In genomic region chr1:207838156-207839082, GRCh38 we compare ENCODE assay signal across 9 cellular contexts.
DNase-seq lines count a peak whose midpoint lies in the region; ATAC-seq and TF ChIP-seq lines count a peak whose summit lies in the region.
"Had no signal": no experiment of that assay in that cellular context is flagged by ENCODE, and none has a peak within 500 bp of the region (broad histone marks: within the 10 kb centered on the region; RNA-seq: fewer than 3 reads in every experiment).

No MANE protein-coding gene starts in this region.

- H3K4me1 Mint-ChIP-seq in HFFc6 (ENCODE audit: low read depth) (peaks cover 31% of the 10 kb centered on the region), immature natural killer cell (peaks cover 74 to 97% of the 10 kb centered on the region in 2 donors), endodermal cell (no peaks in the 10 kb centered on the region)

- H3K36me3 ChIP-seq in sigmoid colon, result no peaks in the 10 kb centered on the region
- no peaks in the 10 kb centered on the region for H3K36me3 ChIP-seq in endodermal cell (ENCODE audit: control insufficient read depth, insufficient read depth, low read length)
- H3K36me3 ChIP-seq: neural progenitor cell had no signal

- 76 to 82% methylated on average over 15 of the region's 15 CpGs for WGBS in sigmoid colon, 2 donors
- 92 to 100% methylated on average over 2 to 14 of the region's 15 CpGs for WGBS in endodermal cell (ENCODE audit: insufficient coverage in 1 of 2, insufficient read length in 1 of 2), 2 experiments

- no peak for TF ChIP-seq POLR2A in sigmoid colon (IDR thresholded peaks at IDR 0.05)

- peak; percentile 39 for DNase-seq in HFFc6
- peak in 34 of 58 donors; percentile 20 to 72 (median 49) for DNase-seq in anterior cingulate cortex (lab: John Stamatoyannopoulos, UW)
- no peak for DNase-seq in immature natural killer cell
- peak; percentile 89 for DNase-seq in sigmoid colon
- DNase-seq in amniotic stem cell (lab: John Stamatoyannopoulos, UW), result no peak
- DNase-seq in endodermal cell, result no peak
- DNase-seq in LoVo (ENCODE audit: low spot score), result no peak

- H3K4me3 ChIP-seq in sigmoid colon (no peak overlapping the region), endodermal cell (ENCODE audit: low read length) (no peak overlapping the region)
- H3K4me3 ChIP-seq: neural progenitor cell had no signal

- TF ChIP-seq CTCF in HFFc6 (IDR thresholded peaks at IDR 0.05) (no peak), sigmoid colon (IDR thresholded peaks at IDR 0.05) (no peak), endodermal cell (conservative IDR thresholded peaks at IDR 0.05) (no peak)

- H3K9ac ChIP-seq in endodermal cell (ENCODE audit: extremely low read depth, low read length, poor library complexity, severe bottlenecking), result no peak overlapping the region
- H3K9ac ChIP-seq: neural progenitor cell had no signal

- H3K27me3 Mint-ChIP-seq in HFFc6 (ENCODE audit: insufficient read depth) (no peaks in the 10 kb centered on the region; the same call in 1 of the 2 replicates), immature natural killer cell (ENCODE audit: low read depth in 3 of 3) (peaks cover 0 to 2% (median 0%) of the 10 kb centered on the region in 3 donors), endodermal cell (ENCODE audit: insufficient read depth) (no peaks in the 10 kb centered on the region)

- H3K9me3 ChIP-seq in sigmoid colon (no peaks in the 10 kb centered on the region), endodermal cell (ENCODE audit: control insufficient read depth, low read length) (no peaks in the 10 kb centered on the region)

- no peak for ATAC-seq in GM21825 (IDR thresholded peaks at IDR 0.05; ENCODE audit: unreplicated experiment)

- intact Hi-C loops in sigmoid colon (cut with DNase I), result no loop called here

- H3K27me3 ChIP-seq in sigmoid colon, result no peaks in the 10 kb centered on the region
- no peaks in the 10 kb centered on the region for H3K27me3 ChIP-seq in endodermal cell (ENCODE audit: control insufficient read depth, insufficient read depth, low read length, poor library complexity, severe bottlenecking)
- H3K27me3 ChIP-seq: neural progenitor cell had no signal

- no peak for TF ChIP-seq EP300 in sigmoid colon (IDR thresholded peaks at IDR 0.05)

- H3K27ac Mint-ChIP-seq in HFFc6 (peak overlapping the region; percentile 80), immature natural killer cell (peak overlapping the region in 5 of 6 donors; percentile 8 to 50 (median 39)), endodermal cell (no peak overlapping the region)
- H3K27ac Mint-ChIP-seq: neural progenitor cell had no signal

- H3K4me3 Mint-ChIP-seq in HFFc6, result no peak overlapping the region
- H3K4me3 Mint-ChIP-seq in immature natural killer cell, result peak overlapping the region in 1 of 5 donors; percentile 27
- no peak overlapping the region for H3K4me3 Mint-ChIP-seq in endodermal cell
- H3K4me3 Mint-ChIP-seq: neural progenitor cell had no signal

- peaks cover 18% of the 10 kb centered on the region for H3K36me3 Mint-ChIP-seq in HFFc6 (ENCODE audit: low read depth)
- H3K36me3 Mint-ChIP-seq in immature natural killer cell, result peaks cover 0 to 3% (median 1%) of the 10 kb centered on the region in 3 donors
- H3K36me3 Mint-ChIP-seq in endodermal cell (ENCODE audit: low read depth), result no peaks in the 10 kb centered on the region

- H3K27ac ChIP-seq in sigmoid colon (peak overlapping the region; percentile 64 to 99 (median 82)), endodermal cell (ENCODE audit: low read depth, low read length) (no peak overlapping the region)
- H3K27ac ChIP-seq: neural progenitor cell had no signal

- H3K4me1 ChIP-seq in sigmoid colon, result peaks cover 0 to 80% (median 53%) of the 10 kb centered on the region in 4 donors
- H3K4me1 ChIP-seq in endodermal cell (ENCODE audit: control insufficient read depth, insufficient read depth, low read length), result no peaks in the 10 kb centered on the region

- H3K9me3 Mint-ChIP-seq in HFFc6 (no peaks in the 10 kb centered on the region), immature natural killer cell (no peaks in the 10 kb centered on the region), endodermal cell (no peaks in the 10 kb centered on the region)

Comparison
In these comparisons a context has a peak if more than half of its experiments do, and no peak if none do; other contexts are left out.
1. DNase-seq: peak in HFFc6 (single experiment), anterior cingulate cortex (34 of 58) and sigmoid colon (single experiment); none in immature natural killer cell (0 of 3), amniotic stem cell (single experiment), endodermal cell (single experiment) and LoVo (single experiment).